In genomic region chr3:101070260-101071121, GRCh38 we compare ENCODE assay signal across 8 cellular contexts.
DNase-seq lines count a peak whose midpoint lies in the region; ATAC-seq and TF ChIP-seq lines count a peak whose summit lies in the region.

No MANE protein-coding gene starts in this region.

- TF ChIP-seq CTCF in fibroblast of villous mesenchyme (IDR thresholded peaks at IDR 0.05; ENCODE audit: insufficient read depth, low read depth, low read length) = peak; percentile 56

- H3K4me3 ChIP-seq in fibroblast of villous mesenchyme (ENCODE audit: low read depth, low read length) = no peak overlapping the region

- peak; percentile 95 for ATAC-seq in HG02852 (IDR thresholded peaks at IDR 0.05; ENCODE audit: unreplicated experiment)

- DNase-seq in NCI-H1694 (lab: John Stamatoyannopoulos, UW) (peak; percentile 21), NCI-H1694 treated with DMSO at 0.1 percent for 48 hours (lab: John Stamatoyannopoulos, UW) (no peak), NOMO-1 treated with DMSO at 0.1 percent for 48 hours (lab: John Stamatoyannopoulos, UW; ENCODE audit: unreplicated experiment) (peak; percentile 25), fibroblast of villous mesenchyme (ENCODE audit: low read depth) (no peak), renal cortical epithelial cell (ENCODE audit: low read depth) (peak; percentile 27), inferior parietal cortex (ENCODE audit: extremely low spot score) (no peak)
- DNase-seq in activated T-cell treated with anti-CD3 and anti-CD28 coated beads, Interleukin-2, amount 50 U/mL, for 1 hour = peak; percentile 52

Comparison
In these comparisons a context has a peak if more than half of its experiments do, and no peak if none do; other contexts are left out.
1. DNase-seq: peak in NCI-H1694 (single experiment), NOMO-1 treated with DMSO at 0.1 percent for 48 hours (single experiment), activated T-cell treated with anti-CD3 and anti-CD28 coated beads, Interleukin-2, amount 50 U/mL, for 1 hour (single experiment) and renal cortical epithelial cell (single experiment); none in NCI-H1694 treated with DMSO at 0.1 percent for 48 hours (single experiment), fibroblast of villous mesenchyme (single experiment) and inferior parietal cortex (single experiment).